ENCODE assay signal across 1 cellular context in the genomic region with DNA sequence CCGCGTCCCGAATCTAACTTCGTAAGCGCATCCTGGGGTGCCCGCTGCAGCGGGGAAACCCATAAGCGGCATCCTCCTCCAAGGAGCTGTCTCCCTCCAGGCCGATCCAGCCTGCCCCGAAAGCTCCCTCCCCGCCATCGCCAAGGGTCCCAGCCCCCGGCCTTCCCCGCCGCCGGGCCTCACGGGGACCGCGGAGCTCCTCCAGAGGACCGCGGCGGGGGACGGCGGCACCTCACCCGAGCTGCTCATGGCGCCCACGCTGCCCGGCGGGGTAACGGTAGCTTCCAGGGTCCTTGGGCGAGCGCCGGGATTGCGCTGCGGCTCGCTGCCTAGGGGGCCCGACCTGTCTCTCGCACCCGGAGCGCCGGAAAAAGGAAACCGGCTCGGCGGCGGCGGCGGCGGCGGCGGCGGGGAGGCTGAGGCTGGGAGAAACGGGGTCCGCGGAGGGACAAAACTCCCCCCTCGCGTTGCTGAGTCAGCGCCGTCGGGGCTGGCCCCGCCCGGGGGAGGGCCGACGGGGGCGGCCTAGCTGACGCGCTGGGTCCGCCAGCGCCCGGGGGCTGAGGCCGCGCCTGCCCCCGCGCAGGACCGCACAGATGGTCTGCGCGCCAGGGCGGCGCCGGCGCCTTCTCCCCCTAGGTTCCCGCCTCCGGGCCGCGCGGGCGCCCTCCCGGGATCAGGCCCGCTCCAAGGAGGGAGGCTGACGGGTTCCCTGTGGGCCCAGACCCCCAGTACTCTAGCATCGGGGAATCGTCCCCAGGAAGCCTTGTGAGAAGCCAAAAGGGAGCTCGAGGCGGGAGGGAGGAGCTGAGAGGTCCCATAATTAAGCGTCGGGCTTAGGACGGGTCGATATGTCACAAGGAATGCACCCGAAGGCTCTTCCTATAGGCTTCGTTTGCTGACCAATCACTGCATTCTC.
A peak's percentile ranks its signal among the peaks of the same experiment; 100 is the strongest.
TF ChIP-seq lines count a peak whose summit lies in the region.

A gene with protein sequence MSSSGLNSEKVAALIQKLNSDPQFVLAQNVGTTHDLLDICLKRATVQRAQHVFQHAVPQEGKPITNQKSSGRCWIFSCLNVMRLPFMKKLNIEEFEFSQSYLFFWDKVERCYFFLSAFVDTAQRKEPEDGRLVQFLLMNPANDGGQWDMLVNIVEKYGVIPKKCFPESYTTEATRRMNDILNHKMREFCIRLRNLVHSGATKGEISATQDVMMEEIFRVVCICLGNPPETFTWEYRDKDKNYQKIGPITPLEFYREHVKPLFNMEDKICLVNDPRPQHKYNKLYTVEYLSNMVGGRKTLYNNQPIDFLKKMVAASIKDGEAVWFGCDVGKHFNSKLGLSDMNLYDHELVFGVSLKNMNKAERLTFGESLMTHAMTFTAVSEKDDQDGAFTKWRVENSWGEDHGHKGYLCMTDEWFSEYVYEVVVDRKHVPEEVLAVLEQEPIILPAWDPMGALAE (minus strand): TSS at position 374 of the 919 bp plus-strand sequence. CDS start 125 bp downstream, at position 249.

TF ChIP-seq in HepG2, 621 proteins besides CTCF, POLR2A, EP300 and RAD21 (continued from another document and continues in another):
- TF ChIP-seq MAFK (conservative IDR thresholded peaks at IDR 0.05 in 1 of 2, IDR thresholded peaks at IDR 0.05 in 1 of 2; ENCODE audit: low read length in 2 of 2) (peak; percentile 81 to 87), HNF4G (IDR thresholded peaks at IDR 0.05; ENCODE audit: borderline replicate concordance, low read depth, low read length) (peak; percentile 11; the same call in 1 of the 2 replicates), HNF4G (CRISPR knock-in tag; IDR thresholded peaks at IDR 0.05; ENCODE audit: borderline replicate concordance, low read depth) (no peak), EHMT2 (IDR thresholded peaks at IDR 0.05; ENCODE audit: borderline replicate concordance, low read depth, low read length) (no peak), RBFOX2 (IDR thresholded peaks at IDR 0.05; ENCODE audit: low read depth, low read length) (peak; percentile 81), ZNF841 (CRISPR knock-in tag; IDR thresholded peaks at IDR 0.05; ENCODE audit: borderline replicate concordance) (0 out of 2 replicates have a peak, but pooled peaks have one; percentile 19), XBP1 (CRISPR knock-in tag; IDR thresholded peaks at IDR 0.05) (no peak), BATF2 (CRISPR knock-in tag; IDR thresholded peaks at IDR 0.05) (no peak), PLSCR1 (CRISPR knock-in tag; IDR thresholded peaks at IDR 0.05; ENCODE audit: borderline replicate concordance) (no peak; the same call in 1 of the 2 replicates), GABPA (IDR thresholded peaks at IDR 0.05; ENCODE audit: low read depth, low read length) (no peak), GABPA (CRISPR knock-in tag; IDR thresholded peaks at IDR 0.05; ENCODE audit: low read depth) (0 out of 2 replicates have a peak, but pooled peaks have one; percentile 25), LCORL (IDR thresholded peaks at IDR 0.05) (no peak), LCORL (CRISPR knock-in tag; IDR thresholded peaks at IDR 0.05) (peak; percentile 62; the same call in 1 of the 2 replicates), ZNF75D (CRISPR knock-in tag; IDR thresholded peaks at IDR 0.05; ENCODE audit: borderline replicate concordance) (0 out of 2 replicates have a peak, but pooled peaks have one; percentile 32), ZNF773 (CRISPR knock-in tag; IDR thresholded peaks at IDR 0.05; ENCODE audit: borderline replicate concordance) (0 out of 2 replicates have a peak, but pooled peaks have one; percentile 54), PTBP1 (IDR thresholded peaks at IDR 0.05; ENCODE audit: low read depth, low read length, poor library complexity, severe bottlenecking) (peak; percentile 34), SIN3A (IDR thresholded peaks at IDR 0.05; ENCODE audit: borderline replicate concordance, low read depth, low read length) (no peak), ZNF12 (CRISPR knock-in tag; IDR thresholded peaks at IDR 0.05) (0 out of 2 replicates have a peak, but pooled peaks have one; percentile 11), KLF15 (CRISPR knock-in tag; IDR thresholded peaks at IDR 0.05; ENCODE audit: borderline replicate concordance) (peak; percentile 30; the same call in 1 of the 2 replicates), ZNF550 (CRISPR knock-in tag; IDR thresholded peaks at IDR 0.05; ENCODE audit: borderline replicate concordance) (no peak), THAP8 (CRISPR knock-in tag; IDR thresholded peaks at IDR 0.05; ENCODE audit: borderline replicate concordance) (0 out of 2 replicates have a peak, but pooled peaks have one; percentile 58), ZNF589 (CRISPR knock-in tag; conservative IDR thresholded peaks at IDR 0.05) (no peak), BRD4 (CRISPR knock-in tag; IDR thresholded peaks at IDR 0.05) (0 out of 2 replicates have a peak, but pooled peaks have one; percentile 12), CREM (IDR thresholded peaks at IDR 0.05) (no peak), CREM (CRISPR knock-in tag; IDR thresholded peaks at IDR 0.05) (no peak), ZNF33B (CRISPR knock-in tag; IDR thresholded peaks at IDR 0.05) (0 out of 2 replicates have a peak, but pooled peaks have one; percentile 11), HIVEP1 (CRISPR knock-in tag; IDR thresholded peaks at IDR 0.05) (0 out of 2 replicates have a peak, but pooled peaks have one; percentile 49), JUN (CRISPR knock-in tag; IDR thresholded peaks at IDR 0.05) (0 out of 2 replicates have a peak, but pooled peaks have one; percentile 26), ZNF766 (CRISPR knock-in tag; IDR thresholded peaks at IDR 0.05; ENCODE audit: borderline replicate concordance) (no peak; the same call in 1 of the 2 replicates), KDM5A (IDR thresholded peaks at IDR 0.05; ENCODE audit: borderline replicate concordance, low read length) (peak; percentile 69; the same call in 1 of the 2 replicates), ESRRA (CRISPR knock-in tag; IDR thresholded peaks at IDR 0.05; ENCODE audit: low read depth) (0 out of 2 replicates have a peak, but pooled peaks have one; percentile 12), ZFP91 (CRISPR knock-in tag; IDR thresholded peaks at IDR 0.05; ENCODE audit: borderline replicate concordance) (peak; percentile 82; the same call in 1 of the 2 replicates), TBX2 (CRISPR knock-in tag; IDR thresholded peaks at IDR 0.05; ENCODE audit: borderline replicate concordance) (0 out of 2 replicates have a peak, but pooled peaks have one; percentile 14)
- TF ChIP-seq, protein P1, sequence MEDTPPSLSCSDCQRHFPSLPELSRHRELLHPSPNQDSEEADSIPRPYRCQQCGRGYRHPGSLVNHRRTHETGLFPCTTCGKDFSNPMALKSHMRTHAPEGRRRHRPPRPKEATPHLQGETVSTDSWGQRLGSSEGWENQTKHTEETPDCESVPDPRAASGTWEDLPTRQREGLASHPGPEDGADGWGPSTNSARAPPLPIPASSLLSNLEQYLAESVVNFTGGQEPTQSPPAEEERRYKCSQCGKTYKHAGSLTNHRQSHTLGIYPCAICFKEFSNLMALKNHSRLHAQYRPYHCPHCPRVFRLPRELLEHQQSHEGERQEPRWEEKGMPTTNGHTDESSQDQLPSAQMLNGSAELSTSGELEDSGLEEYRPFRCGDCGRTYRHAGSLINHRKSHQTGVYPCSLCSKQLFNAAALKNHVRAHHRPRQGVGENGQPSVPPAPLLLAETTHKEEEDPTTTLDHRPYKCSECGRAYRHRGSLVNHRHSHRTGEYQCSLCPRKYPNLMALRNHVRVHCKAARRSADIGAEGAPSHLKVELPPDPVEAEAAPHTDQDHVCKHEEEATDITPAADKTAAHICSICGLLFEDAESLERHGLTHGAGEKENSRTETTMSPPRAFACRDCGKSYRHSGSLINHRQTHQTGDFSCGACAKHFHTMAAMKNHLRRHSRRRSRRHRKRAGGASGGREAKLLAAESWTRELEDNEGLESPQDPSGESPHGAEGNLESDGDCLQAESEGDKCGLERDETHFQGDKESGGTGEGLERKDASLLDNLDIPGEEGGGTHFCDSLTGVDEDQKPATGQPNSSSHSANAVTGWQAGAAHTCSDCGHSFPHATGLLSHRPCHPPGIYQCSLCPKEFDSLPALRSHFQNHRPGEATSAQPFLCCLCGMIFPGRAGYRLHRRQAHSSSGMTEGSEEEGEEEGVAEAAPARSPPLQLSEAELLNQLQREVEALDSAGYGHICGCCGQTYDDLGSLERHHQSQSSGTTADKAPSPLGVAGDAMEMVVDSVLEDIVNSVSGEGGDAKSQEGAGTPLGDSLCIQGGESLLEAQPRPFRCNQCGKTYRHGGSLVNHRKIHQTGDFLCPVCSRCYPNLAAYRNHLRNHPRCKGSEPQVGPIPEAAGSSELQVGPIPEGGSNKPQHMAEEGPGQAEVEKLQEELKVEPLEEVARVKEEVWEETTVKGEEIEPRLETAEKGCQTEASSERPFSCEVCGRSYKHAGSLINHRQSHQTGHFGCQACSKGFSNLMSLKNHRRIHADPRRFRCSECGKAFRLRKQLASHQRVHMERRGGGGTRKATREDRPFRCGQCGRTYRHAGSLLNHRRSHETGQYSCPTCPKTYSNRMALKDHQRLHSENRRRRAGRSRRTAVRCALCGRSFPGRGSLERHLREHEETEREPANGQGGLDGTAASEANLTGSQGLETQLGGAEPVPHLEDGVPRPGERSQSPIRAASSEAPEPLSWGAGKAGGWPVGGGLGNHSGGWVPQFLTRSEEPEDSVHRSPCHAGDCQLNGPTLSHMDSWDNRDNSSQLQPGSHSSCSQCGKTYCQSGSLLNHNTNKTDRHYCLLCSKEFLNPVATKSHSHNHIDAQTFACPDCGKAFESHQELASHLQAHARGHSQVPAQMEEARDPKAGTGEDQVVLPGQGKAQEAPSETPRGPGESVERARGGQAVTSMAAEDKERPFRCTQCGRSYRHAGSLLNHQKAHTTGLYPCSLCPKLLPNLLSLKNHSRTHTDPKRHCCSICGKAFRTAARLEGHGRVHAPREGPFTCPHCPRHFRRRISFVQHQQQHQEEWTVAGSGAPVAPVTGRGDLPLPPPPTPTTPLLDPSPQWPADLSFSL (CRISPR knock-in tag; IDR thresholded peaks at IDR 0.05): no peak
- TF ChIP-seq, protein P2, sequence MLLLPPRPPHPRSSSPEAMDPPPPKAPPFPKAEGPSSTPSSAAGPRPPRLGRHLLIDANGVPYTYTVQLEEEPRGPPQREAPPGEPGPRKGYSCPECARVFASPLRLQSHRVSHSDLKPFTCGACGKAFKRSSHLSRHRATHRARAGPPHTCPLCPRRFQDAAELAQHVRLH (CRISPR knock-in tag; IDR thresholded peaks at IDR 0.05; ENCODE audit: borderline replicate concordance, low read depth): 0 out of 2 replicates have a peak, but pooled peaks have one; percentile 26
- TF ChIP-seq, protein P3, sequence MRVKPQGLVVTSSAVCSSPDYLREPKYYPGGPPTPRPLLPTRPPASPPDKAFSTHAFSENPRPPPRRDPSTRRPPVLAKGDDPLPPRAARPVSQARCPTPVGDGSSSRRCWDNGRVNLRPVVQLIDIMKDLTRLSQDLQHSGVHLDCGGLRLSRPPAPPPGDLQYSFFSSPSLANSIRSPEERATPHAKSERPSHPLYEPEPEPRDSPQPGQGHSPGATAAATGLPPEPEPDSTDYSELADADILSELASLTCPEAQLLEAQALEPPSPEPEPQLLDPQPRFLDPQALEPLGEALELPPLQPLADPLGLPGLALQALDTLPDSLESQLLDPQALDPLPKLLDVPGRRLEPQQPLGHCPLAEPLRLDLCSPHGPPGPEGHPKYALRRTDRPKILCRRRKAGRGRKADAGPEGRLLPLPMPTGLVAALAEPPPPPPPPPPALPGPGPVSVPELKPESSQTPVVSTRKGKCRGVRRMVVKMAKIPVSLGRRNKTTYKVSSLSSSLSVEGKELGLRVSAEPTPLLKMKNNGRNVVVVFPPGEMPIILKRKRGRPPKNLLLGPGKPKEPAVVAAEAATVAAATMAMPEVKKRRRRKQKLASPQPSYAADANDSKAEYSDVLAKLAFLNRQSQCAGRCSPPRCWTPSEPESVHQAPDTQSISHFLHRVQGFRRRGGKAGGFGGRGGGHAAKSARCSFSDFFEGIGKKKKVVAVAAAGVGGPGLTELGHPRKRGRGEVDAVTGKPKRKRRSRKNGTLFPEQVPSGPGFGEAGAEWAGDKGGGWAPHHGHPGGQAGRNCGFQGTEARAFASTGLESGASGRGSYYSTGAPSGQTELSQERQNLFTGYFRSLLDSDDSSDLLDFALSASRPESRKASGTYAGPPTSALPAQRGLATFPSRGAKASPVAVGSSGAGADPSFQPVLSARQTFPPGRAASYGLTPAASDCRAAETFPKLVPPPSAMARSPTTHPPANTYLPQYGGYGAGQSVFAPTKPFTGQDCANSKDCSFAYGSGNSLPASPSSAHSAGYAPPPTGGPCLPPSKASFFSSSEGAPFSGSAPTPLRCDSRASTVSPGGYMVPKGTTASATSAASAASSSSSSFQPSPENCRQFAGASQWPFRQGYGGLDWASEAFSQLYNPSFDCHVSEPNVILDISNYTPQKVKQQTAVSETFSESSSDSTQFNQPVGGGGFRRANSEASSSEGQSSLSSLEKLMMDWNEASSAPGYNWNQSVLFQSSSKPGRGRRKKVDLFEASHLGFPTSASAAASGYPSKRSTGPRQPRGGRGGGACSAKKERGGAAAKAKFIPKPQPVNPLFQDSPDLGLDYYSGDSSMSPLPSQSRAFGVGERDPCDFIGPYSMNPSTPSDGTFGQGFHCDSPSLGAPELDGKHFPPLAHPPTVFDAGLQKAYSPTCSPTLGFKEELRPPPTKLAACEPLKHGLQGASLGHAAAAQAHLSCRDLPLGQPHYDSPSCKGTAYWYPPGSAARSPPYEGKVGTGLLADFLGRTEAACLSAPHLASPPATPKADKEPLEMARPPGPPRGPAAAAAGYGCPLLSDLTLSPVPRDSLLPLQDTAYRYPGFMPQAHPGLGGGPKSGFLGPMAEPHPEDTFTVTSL (CRISPR knock-in tag; IDR thresholded peaks at IDR 0.05; ENCODE audit: borderline replicate concordance): no peak
